ENCODE assay signal across 8 cellular contexts in the genomic region with DNA sequence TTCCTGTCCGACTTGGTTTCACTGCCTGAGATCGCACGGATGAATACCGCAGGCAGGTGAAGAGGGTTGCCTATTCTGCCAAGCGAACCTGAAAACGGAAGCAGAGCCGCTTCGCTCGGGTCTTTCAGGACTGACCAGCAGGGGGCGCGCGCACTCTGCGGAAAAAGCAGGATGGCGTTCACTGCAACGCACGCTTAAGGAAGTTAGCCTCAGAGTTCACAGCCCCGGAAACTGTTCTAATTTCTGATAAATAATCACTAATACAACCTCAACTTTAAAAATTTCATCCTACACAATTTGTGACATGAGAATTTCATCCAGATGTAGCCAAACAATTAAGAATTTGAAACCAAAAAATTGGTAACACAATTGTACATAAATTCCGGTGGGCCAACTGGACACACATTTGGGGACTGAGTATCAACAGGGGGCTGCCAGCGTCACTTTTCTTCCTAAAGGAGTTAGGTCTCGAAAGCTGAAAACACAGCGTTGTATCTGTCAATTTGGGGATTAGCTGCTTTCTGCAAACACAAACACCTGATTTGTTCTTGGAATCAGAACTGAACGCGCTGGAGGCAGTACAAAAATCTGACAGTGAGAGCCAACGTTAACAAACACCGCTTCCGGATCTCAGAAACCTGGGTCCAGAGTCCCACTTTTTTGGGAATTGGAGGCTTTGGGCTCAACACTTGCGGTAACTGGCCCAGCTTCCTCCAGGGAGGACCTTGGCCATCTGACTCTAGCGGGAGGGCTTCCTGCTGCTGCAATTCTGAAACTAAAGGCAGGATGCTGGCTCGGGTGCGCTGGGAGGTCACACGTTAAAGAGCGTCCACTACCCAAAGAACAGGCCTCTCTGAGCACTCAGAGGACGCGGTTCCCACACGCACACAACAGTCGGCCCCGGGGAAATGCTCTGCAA. TPM values are rescaled to one million over a fixed set of nuclear protein-coding genes. Genes with fewer than 3 reads are reported as not detected.
DNase-seq lines count a peak whose midpoint lies in the region; TF ChIP-seq lines count a peak whose summit lies in the region.

No MANE protein-coding gene starts in this region.

- POLR2A ChIA-PET in RWPE1 (lab: Yijun Ruan, JAX; ENCODE audit: low non-redundant PET), result no interaction called here

- CTCF ChIA-PET in RWPE1 (lab: Yijun Ruan, JAX), result interaction anchor here (0.6 to 2.3 kb wide), 9 partner anchors 20 to 271 kb away, joined by 3 to 11 read pairs (median 3); a partner anchor contains a TSS

- H3K27me3 Mint-ChIP-seq in activated T-helper 2 cell treated with anti-CD3 and anti-CD28 coated beads, Interferon-gamma antibody, Interleukin-2, Interleukin-4, amounts not matched to agents 10 μg/mL and 5 μg/mL and 100 μg/mL, durations not matched to agents 14 hours and 24 hours and 36 hours (ENCODE audit: low read depth), result peaks cover 25% of the 10 kb centered on the region

- H3K36me3 ChIP-seq in neutrophil (no peaks in the 10 kb centered on the region), subcutaneous abdominal adipose tissue (ENCODE audit: control insufficient read depth in 5 of 5, insufficient read depth in 5 of 5, low read length in 5 of 5) (peaks cover 0 to 44% (median 25%) of the 10 kb centered on the region in 5 donors)

- DNase-seq in COLO668 (lab: John Stamatoyannopoulos, UW; ENCODE audit: unreplicated experiment) (peak; percentile 77), GM20000 (ENCODE audit: low spot score) (peak; percentile 84), RWPE1 (ENCODE audit: low spot score) (peak; percentile 71), fibroblast of the conjunctiva (ENCODE audit: low read depth) (peak; percentile 56)
- DNase-seq in Jurkat, Clone E6-1 (ENCODE audit: low read depth, low spot score), result peak; percentile 71
- DNase-seq in activated T-helper 2 cell treated with anti-CD3 and anti-CD28 coated beads, Interferon-gamma antibody, Interleukin-2, Interleukin-4, amounts not matched to agents 10 μg/mL and 5 μg/mL and 100 μg/mL, durations not matched to agents 14 hours and 24 hours and 36 hours (ENCODE audit: low spot score), result peak; percentile 78

- peak overlapping the region; percentile 8 for H3K4me3 Mint-ChIP-seq in activated T-helper 2 cell treated with anti-CD3 and anti-CD28 coated beads, Interferon-gamma antibody, Interleukin-2, Interleukin-4, amounts not matched to agents 10 μg/mL and 5 μg/mL and 100 μg/mL, durations not matched to agents 14 hours and 24 hours and 36 hours (ENCODE audit: low read depth)

- no peaks in the 10 kb centered on the region for H3K36me3 Mint-ChIP-seq in activated T-helper 2 cell treated with anti-CD3 and anti-CD28 coated beads, Interferon-gamma antibody, Interleukin-2, Interleukin-4, amounts not matched to agents 10 μg/mL and 5 μg/mL and 100 μg/mL, durations not matched to agents 14 hours and 24 hours and 36 hours (ENCODE audit: low read depth)

- H3K27me3 ChIP-seq in neutrophil, result peaks cover 16% of the 10 kb centered on the region
- H3K27me3 ChIP-seq in subcutaneous abdominal adipose tissue (ENCODE audit: control insufficient read depth in 5 of 5, insufficient read depth in 4 of 5, low read length in 5 of 5), result no peaks in the 10 kb centered on the region

- H3K4me1 Mint-ChIP-seq in activated T-helper 2 cell treated with anti-CD3 and anti-CD28 coated beads, Interferon-gamma antibody, Interleukin-2, Interleukin-4, amounts not matched to agents 10 μg/mL and 5 μg/mL and 100 μg/mL, durations not matched to agents 14 hours and 24 hours and 36 hours (ENCODE audit: low read depth), result peaks cover 6% of the 10 kb centered on the region

- TF ChIP-seq CTCF in GM20000 (IDR thresholded peaks at IDR 0.05; ENCODE audit: extremely low read depth, missing control alignments), result peak; percentile 72
- peak; percentile 92 for TF ChIP-seq CTCF in RWPE1 (conservative IDR thresholded peaks at IDR 0.05; ENCODE audit: low read depth)
- TF ChIP-seq CTCF in neutrophil (IDR thresholded peaks at IDR 0.05), result peak; percentile 93

- H3K4me3 ChIP-seq in Jurkat, Clone E6-1 (ENCODE audit: low read length), result no peak overlapping the region
- peak overlapping the region in 1 of 2 experiments; percentile 42 for H3K4me3 ChIP-seq in neutrophil (ENCODE audit: low read depth in 1 of 2, low read length in 1 of 2)
- peak overlapping the region in 4 of 5 donors; percentile 13 to 53 (median 52) for H3K4me3 ChIP-seq in subcutaneous abdominal adipose tissue (ENCODE audit: low read depth in 1 of 5, low read length in 5 of 5)

- peak overlapping the region in 4 of 5 donors; percentile 7 to 42 (median 35) for H3K9ac ChIP-seq in subcutaneous abdominal adipose tissue (ENCODE audit: low read length in 5 of 5)

- H3K4me1 ChIP-seq in neutrophil (ENCODE audit: control insufficient read depth in 1 of 2, insufficient read depth in 1 of 2, low read depth in 1 of 2, low read length in 1 of 2) (peaks cover 53 to 56% of the 10 kb centered on the region in 2 experiments), subcutaneous abdominal adipose tissue (ENCODE audit: control insufficient read depth in 5 of 5, insufficient read depth in 5 of 5, low read length in 5 of 5) (peaks cover 26 to 97% (median 84%) of the 10 kb centered on the region in 5 donors)

- peak overlapping the region; percentile 76 for H3K27ac ChIP-seq in RWPE1
- peak overlapping the region; percentile 54 for H3K27ac ChIP-seq in neutrophil
- peak overlapping the region; percentile 97 for H3K27ac ChIP-seq in subcutaneous abdominal adipose tissue (ENCODE audit: low read depth, low read length)

- H3K9me3 ChIP-seq in neutrophil (no peaks in the 10 kb centered on the region), subcutaneous abdominal adipose tissue (ENCODE audit: control insufficient read depth in 5 of 5, low read length in 5 of 5) (no peaks in the 10 kb centered on the region)

- intact Hi-C loops in activated T-helper 2 cell treated with anti-CD3 and anti-CD28 coated beads, Interferon-gamma antibody, Interleukin-2, Interleukin-4, amounts not matched to agents 10 μg/mL and 5 μg/mL and 100 μg/mL, durations not matched to agents 14 hours and 24 hours and 36 hours (cut with micrococcal nuclease), result loop anchor here (1.0 to 2.0 kb wide), 6 partner anchors 106 to 412 kb away; a partner anchor contains a TSS

- no peaks in the 10 kb centered on the region for H3K9me3 Mint-ChIP-seq in activated T-helper 2 cell treated with anti-CD3 and anti-CD28 coated beads, Interferon-gamma antibody, Interleukin-2, Interleukin-4, amounts not matched to agents 10 μg/mL and 5 μg/mL and 100 μg/mL, durations not matched to agents 14 hours and 24 hours and 36 hours

- H3K27ac Mint-ChIP-seq in activated T-helper 2 cell treated with anti-CD3 and anti-CD28 coated beads, Interferon-gamma antibody, Interleukin-2, Interleukin-4, amounts not matched to agents 10 μg/mL and 5 μg/mL and 100 μg/mL, durations not matched to agents 14 hours and 24 hours and 36 hours, result peak overlapping the region; percentile 27

RNA-seq across cellular contexts. Expression of a gene that starts 8.8 kb away (rescaled TPM):
- polyA plus RNA-seq in Jurkat, Clone E6-1 (2012; ENCODE audit: insufficient read depth, insufficient read length), result 11.5 TPM
- total RNA-seq in activated T-helper 2 cell treated with anti-CD3 and anti-CD28 coated beads, Interferon-gamma antibody, Interleukin-2, Interleukin-4, amounts not matched to agents 10 μg/mL and 5 μg/mL and 100 μg/mL, durations not matched to agents 14 hours and 24 hours and 36 hours, result 1.1 and 1.2 TPM in 2 replicates
